Comparison of ENCODE assay signal across 1 cellular context in genomic region chr3:15273214-15273613, GRCh38.
TF ChIP-seq lines count a peak whose summit lies in the region.

No MANE protein-coding gene starts in this region.

TF ChIP-seq in WTC11, 78 proteins besides CTCF, POLR2A, EP300 and RAD21 (continued from another document):
- TF ChIP-seq STAT6 (CRISPR knock-in tag; conservative IDR thresholded peaks at IDR 0.05; ENCODE audit: low read depth) (no peak), TEAD4 (CRISPR knock-in tag; IDR thresholded peaks at IDR 0.05) (no peak), CREB1 (CRISPR knock-in tag; IDR thresholded peaks at IDR 0.05) (no peak), ZBTB21 (CRISPR knock-in tag; IDR thresholded peaks at IDR 0.05; ENCODE audit: borderline replicate concordance) (no peak), USF1 (CRISPR knock-in tag; IDR thresholded peaks at IDR 0.05) (no peak), NR2C2 (CRISPR knock-in tag; IDR thresholded peaks at IDR 0.05) (no peak), MLX (CRISPR knock-in tag; IDR thresholded peaks at IDR 0.05) (no peak), AFF4 (CRISPR knock-in tag; IDR thresholded peaks at IDR 0.05; ENCODE audit: borderline replicate concordance) (no peak)
